8 cellular contexts compared by ENCODE assay signal in genomic region chr3:138834359-138835176, GRCh38. TPM values are rescaled to one million over a fixed set of nuclear protein-coding genes. Genes with fewer than 3 reads are reported as not detected.
DNase-seq lines count a peak whose midpoint lies in the region; ATAC-seq and TF ChIP-seq lines count a peak whose summit lies in the region.

TSS of gene PIK3CB (minus strand) at chr3:138834928. CDS start at chr3:138759343, 75,585 bp downstream.

- POLR2A ChIA-PET in RWPE1 (lab: Yijun Ruan, JAX; ENCODE audit: low non-redundant PET): interaction anchor here (0.6 to 0.7 kb wide), 2 partner anchors 81 to 90 kb away, joined by 3 to 4 read pairs; no protein-coding TSS in a partner anchor

- H3K9me3 ChIP-seq in DOHH2 (ENCODE audit: control insufficient read depth, insufficient read depth, low read length) (no peaks in the 10 kb centered on the region), stomach smooth muscle (ENCODE audit: control insufficient read depth in 2 of 2, low read length in 2 of 2) (no peaks in the 10 kb centered on the region)

- H3F3A ChIP-seq in DOHH2 (ENCODE audit: control insufficient read depth, insufficient read depth): no peaks in the 10 kb centered on the region

- H3K4me1 Mint-ChIP-seq in neural crest cell: peaks cover 14% of the 10 kb centered on the region

- H3K4me3 ChIP-seq in DOHH2 (ENCODE audit: low read length) (peak within 1 kb of the TSS; percentile 77), fibroblast of pulmonary artery (replicated peaks; ENCODE audit: low read depth, low read length) (peak within 1 kb of the TSS; percentile 73), stomach smooth muscle (ENCODE audit: low read length in 2 of 2) (peak within 1 kb of the TSS; percentile 89 to 96)

- H3K36me3 Mint-ChIP-seq in neural crest cell (ENCODE audit: low read depth): peaks cover 6% of the 10 kb centered on the region

- H3K27ac ChIP-seq in DOHH2 (ENCODE audit: low read depth, low read length): peak within 1 kb of the TSS; percentile 48
- peak within 1 kb of the TSS; percentile 94 for H3K27ac ChIP-seq in RWPE1
- peak within 1 kb of the TSS; percentile 94 for H3K27ac ChIP-seq in stomach smooth muscle (ENCODE audit: low read length)

- H3K9me2 ChIP-seq in DOHH2 (replicated peaks; ENCODE audit: control insufficient read depth, low read length): no peaks in the 10 kb centered on the region

- peak; percentile 82 for DNase-seq in LHCN-M2 (ENCODE audit: low read depth)
- peak; percentile 83 for DNase-seq in RWPE1 (ENCODE audit: low spot score)
- peak; percentile 84 for DNase-seq in activated T-helper 9 cell treated with anti-CD3 and anti-CD28 coated beads, Interleukin-2, amount 50 U/mL, for 16 hours (ENCODE audit: low read depth)
- DNase-seq in fibroblast of pulmonary artery (ENCODE audit: low read depth): peak; percentile 77
- DNase-seq in neural crest cell (ENCODE audit: low read depth, low spot score): peak; percentile 80

- peaks cover 14% of the 10 kb centered on the region for H3K4me1 ChIP-seq in DOHH2 (ENCODE audit: control insufficient read depth, low read length)
- peaks cover 8% of the 10 kb centered on the region for H3K4me1 ChIP-seq in stomach smooth muscle (ENCODE audit: control insufficient read depth, insufficient read depth, low read length)

- no peaks in the 10 kb centered on the region for H3K27me3 Mint-ChIP-seq in neural crest cell (ENCODE audit: low read depth)

- peak; percentile 59 for TF ChIP-seq CTCF in DOHH2 (IDR thresholded peaks at IDR 0.05; ENCODE audit: low read depth, low read length, poor library complexity, severe bottlenecking)
- TF ChIP-seq CTCF in RWPE1 (conservative IDR thresholded peaks at IDR 0.05; ENCODE audit: low read depth): peak; percentile 19; the same call in 1 of the 2 replicates
- no peak for TF ChIP-seq CTCF in fibroblast of pulmonary artery (IDR thresholded peaks at IDR 0.05; ENCODE audit: low read length, missing control alignments)
- peak; percentile 55 for TF ChIP-seq CTCF in neural crest cell (conservative IDR thresholded peaks at IDR 0.05)

- ATAC-seq in GM21786 (IDR thresholded peaks at IDR 0.05; ENCODE audit: unreplicated experiment): peak; percentile 76

- CTCF ChIA-PET in RWPE1 (lab: Yijun Ruan, JAX): interaction anchor here (0.7 to 1.3 kb wide), 4 partner anchors 47 to 555 kb away, joined by 3 to 6 read pairs (median 4); partner anchors contain the start of gene COPB2

- peak within 1 kb of the TSS; percentile 91 for H3K4me3 Mint-ChIP-seq in neural crest cell

- H3K27me3 ChIP-seq in DOHH2 (ENCODE audit: control insufficient read depth, low read length): no peaks in the 10 kb centered on the region
- no peaks in the 10 kb centered on the region for H3K27me3 ChIP-seq in stomach smooth muscle (ENCODE audit: control insufficient read depth in 1 of 2, insufficient read depth in 2 of 2, low read length in 2 of 2)

- H3K79me2 ChIP-seq in DOHH2 (ENCODE audit: control insufficient read depth, low read length): peaks cover 55% of the 10 kb centered on the region

- H3K36me3 ChIP-seq in DOHH2 (ENCODE audit: control insufficient read depth, low read length) (no peaks in the 10 kb centered on the region), stomach smooth muscle (ENCODE audit: control insufficient read depth in 2 of 2, insufficient read depth in 2 of 2, low read length in 2 of 2) (no peaks in the 10 kb centered on the region)

- H3K9ac ChIP-seq in stomach smooth muscle (ENCODE audit: low read length in 2 of 2): peak within 1 kb of the TSS; percentile 72 to 99

- peak within 1 kb of the TSS; percentile 76 for H3K4me2 ChIP-seq in DOHH2 (ENCODE audit: low read length)

- H4K20me1 ChIP-seq in DOHH2 (ENCODE audit: control insufficient read depth, insufficient read depth, low read depth, low read length): peaks cover 5% of the 10 kb centered on the region; the same call in 1 of the 2 replicates

- H3K9me3 Mint-ChIP-seq in neural crest cell: no peaks in the 10 kb centered on the region

- H3K27ac Mint-ChIP-seq in neural crest cell (ENCODE audit: unreplicated experiment): peak within 1 kb of the TSS; percentile 97

RNA-seq across cellular contexts. Expression of gene PIK3CB, which starts in this region (rescaled TPM):
- total RNA-seq in LHCN-M2 (2014; rRNA removed) (6.6 and 10.2 TPM in 2 replicates), neural crest cell (11.8 and 14.4 TPM in 2 replicates)
- polyA plus RNA-seq in LHCN-M2 (2012): 8.7 TPM

Comparison
In these comparisons a context has a peak if more than half of its experiments do, and no peak if none do; other contexts are left out.
1. Peak in every context shown above with its lines: DNase-seq, ATAC-seq, H3K4me3 ChIP-seq and H3K27ac ChIP-seq.